Comparison of ENCODE assay signal across 1 cellular context in genomic region chr1:89201489-89201794, GRCh38.
A peak's percentile ranks its signal among the peaks of the same experiment; 100 is the strongest.
TF ChIP-seq lines count a peak whose summit lies in the region.

No MANE protein-coding gene starts in this region.

TF ChIP-seq in GM12878, 131 proteins besides CTCF, POLR2A, EP300 and RAD21:
- no peak for TF ChIP-seq ZNF24 (IDR thresholded peaks at IDR 0.05)
- no peak for TF ChIP-seq SP1 (IDR thresholded peaks at IDR 0.05; ENCODE audit: low read depth, low read length)
- 0 out of 2 replicates have a peak, but pooled peaks have one; percentile 11 for TF ChIP-seq ZNF207 (IDR thresholded peaks at IDR 0.05; ENCODE audit: borderline replicate concordance)
- peak; percentile 1 for TF ChIP-seq MEF2B (IDR thresholded peaks at IDR 0.05; ENCODE audit: partially characterized antibody, poor library complexity, severe bottlenecking)
- peak; percentile 4; the same call in 1 of the 2 replicates for TF ChIP-seq MTA2 (IDR thresholded peaks at IDR 0.05; ENCODE audit: low read depth)
- TF ChIP-seq ATF7 (IDR thresholded peaks at IDR 0.05; ENCODE audit: low read depth), result 0 out of 2 replicates have a peak, but pooled peaks have one; percentile 2
- peak; percentile 57; the same call in 1 of the 2 replicates for TF ChIP-seq SMARCA5 (IDR thresholded peaks at IDR 0.05)
- TF ChIP-seq DPF2 (IDR thresholded peaks at IDR 0.05), result peak; percentile 55; the same call in 1 of the 2 replicates
- no peak for TF ChIP-seq ZNF384 (IDR thresholded peaks at IDR 0.05; ENCODE audit: borderline replicate concordance, low read depth, low read length)
- TF ChIP-seq ZBTB33 (IDR thresholded peaks at IDR 0.05), result no peak
- TF ChIP-seq SKIL (IDR thresholded peaks at IDR 0.05; ENCODE audit: low read depth, poor library complexity, severe bottlenecking), result peak; percentile 14
